Comparison of ENCODE assay signal across 17 cellular contexts in genomic region chr1:40421348-40421693, GRCh38. TPM values are rescaled to one million over a fixed set of nuclear protein-coding genes. Genes with fewer than 3 reads are reported as not detected.
A peak's percentile ranks its signal among the peaks of the same experiment; 100 is the strongest.
DNase-seq lines count a peak whose midpoint lies in the region; ATAC-seq lines count a peak whose summit lies in the region.
"Had no signal": no experiment of that assay in that cellular context is flagged by ENCODE, and none has a peak within 500 bp of the region (broad histone marks: within the 10 kb centered on the region; RNA-seq: fewer than 3 reads in every experiment).

No MANE protein-coding gene starts in this region.

- no peaks in the 10 kb centered on the region for H3K27me3 Mint-ChIP-seq in stimulated activated naive B cell treated with anti-CD40 and anti-IgM and Interleukin-4, amounts not matched to agents 10 μg/mL and 1 μg/mL and 100 μg/mL, for 72 hours

- H3K36me3 ChIP-seq in Karpas-422 (ENCODE audit: insufficient read depth, low read length) = no peaks in the 10 kb centered on the region

- no peaks in the 10 kb centered on the region for H3K9me2 ChIP-seq in Karpas-422 (replicated peaks; ENCODE audit: insufficient read depth, low read length)

- no peaks in the 10 kb centered on the region for H3K27me3 ChIP-seq in Karpas-422 (ENCODE audit: low read length)
- H3K27me3 ChIP-seq: pancreas, tibial artery had no signal

- H2AFZ ChIP-seq in Karpas-422 (ENCODE audit: low read length) = no peak overlapping the region

- H3K36me3 Mint-ChIP-seq in stimulated activated naive B cell treated with anti-CD40 and anti-IgM and Interleukin-4, amounts not matched to agents 10 μg/mL and 1 μg/mL and 100 μg/mL, for 72 hours = peaks cover 74 to 83% of the 10 kb centered on the region in 2 donors

- H3K27ac ChIP-seq in Karpas-422 (ENCODE audit: low read length) = no peak overlapping the region
- H3K27ac ChIP-seq: pancreas, tibial artery had no signal

- H3K4me1 ChIP-seq in Karpas-422 (ENCODE audit: low read length) = no peaks in the 10 kb centered on the region
- H3K4me1 ChIP-seq: pancreas had no signal

- peak; percentile 77 to 81 for ATAC-seq in stimulated activated naive B cell treated with anti-CD40 and anti-IgM and Interleukin-4, amounts not matched to agents 10 μg/mL and 1 μg/mL and 100 μg/mL, for 72 hours (replicated peaks)
- ATAC-seq: activated T-cell treated with anti-CD3 and anti-CD28 coated beads, Interleukin-2, amount 50 U/mL, for 4 hours had no signal

- H3K4me3 ChIP-seq in Karpas-422 (ENCODE audit: low read length) = no peak overlapping the region
- H3K4me3 ChIP-seq: pancreas, tibial artery had no signal

- H3K79me2 ChIP-seq in Karpas-422 (ENCODE audit: low read length) = no peaks in the 10 kb centered on the region

- peaks cover 0 to 1% of the 10 kb centered on the region in 2 donors for H3K9me3 Mint-ChIP-seq in stimulated activated naive B cell treated with anti-CD40 and anti-IgM and Interleukin-4, amounts not matched to agents 10 μg/mL and 1 μg/mL and 100 μg/mL, for 72 hours
- H3K9me3 Mint-ChIP-seq: activated T-cell treated with anti-CD3 and anti-CD28 coated beads, Interleukin-2, amount 50 U/mL, for 4 hours had no signal

- H3K4me3 Mint-ChIP-seq in stimulated activated naive B cell treated with anti-CD40 and anti-IgM and Interleukin-4, amounts not matched to agents 10 μg/mL and 1 μg/mL and 100 μg/mL, for 72 hours = no peak overlapping the region
- H3K4me3 Mint-ChIP-seq: activated T-cell treated with anti-CD3 and anti-CD28 coated beads, Interleukin-2, amount 50 U/mL, for 4 hours had no signal

- no peaks in the 10 kb centered on the region for H3K9me3 ChIP-seq in Karpas-422 (ENCODE audit: low read length)
- H3K9me3 ChIP-seq: pancreas, tibial artery had no signal

- H3K27ac Mint-ChIP-seq in stimulated activated naive B cell treated with anti-CD40 and anti-IgM and Interleukin-4, amounts not matched to agents 10 μg/mL and 1 μg/mL and 100 μg/mL, for 72 hours = no peak overlapping the region

- H3K4me2 ChIP-seq in Karpas-422 (ENCODE audit: low read depth, low read length, poor library complexity, severe bottlenecking) = no peak overlapping the region

- DNase-seq in SIG-M5 treated with dmso at 0.1 percent for 504 hours (lab: John Stamatoyannopoulos, UW; ENCODE audit: unreplicated experiment) (peak; percentile 41), SIG-M5 (lab: John Stamatoyannopoulos, UW) (no peak), SKM-1 (lab: John Stamatoyannopoulos, UW; ENCODE audit: unreplicated experiment) (peak; percentile 59), left kidney (ENCODE audit: low read depth, low spot score) (peak; percentile 18), NCI-H2081 (lab: John Stamatoyannopoulos, UW) (no peak), Karpas-422 (no peak), T-helper 9 cell (no peak)
- DNase-seq in stimulated activated naive B cell treated with anti-CD40 and anti-IgM and Interleukin-4, amounts not matched to agents 10 μg/mL and 1 μg/mL and 100 μg/mL, for 72 hours = no peak
- DNase-seq: activated CD4-positive, CD25-positive, alpha-beta regulatory T cell treated with anti-CD3 and anti-CD28 coated beads, Interleukin-2, amount 50 U/mL, for 72 hours; activated T-cell treated with anti-CD3 and anti-CD28 coated beads, Interleukin-2, amount 50 U/mL, for 4 hours; dermis blood vessel endothelial cell; DMS 273 treated with DMSO at 0.1 percent for 48 hours; mammary epithelial cell; NCI-H1436; NCI-H526; pancreas had no signal

- peaks cover 40 to 61% of the 10 kb centered on the region in 2 donors for H3K4me1 Mint-ChIP-seq in stimulated activated naive B cell treated with anti-CD40 and anti-IgM and Interleukin-4, amounts not matched to agents 10 μg/mL and 1 μg/mL and 100 μg/mL, for 72 hours

- no peak overlapping the region for H3K9ac ChIP-seq in Karpas-422 (ENCODE audit: low read length)

- no peaks in the 10 kb centered on the region for H4K20me1 ChIP-seq in Karpas-422 (ENCODE audit: insufficient read depth, low read depth, low read length)

RNA-seq across cellular contexts. Expression of gene ZFP69B, which starts 29.0 kb away (rescaled TPM):
- total RNA-seq in Karpas-422 (2014; rRNA removed; shearing (Covaris generic); ENCODE audit: low replicate concordance) = 11.1 and 12.9 TPM in 2 replicates

RNA-seq across cellular contexts. Expression of gene SMAP2, which starts 47.8 kb away (rescaled TPM):
- 33.6 and 37.5 TPM in 2 replicates for total RNA-seq in Karpas-422 (2014; rRNA removed; shearing (Covaris generic); ENCODE audit: low replicate concordance)

RNA-seq across cellular contexts. Expression of gene ZFP69, which starts 55.8 kb away (rescaled TPM):
- total RNA-seq in Karpas-422 (2014; rRNA removed; shearing (Covaris generic); ENCODE audit: low replicate concordance) = 13.5 and 14.5 TPM in 2 replicates

Comparison
In these comparisons a context has a peak if more than half of its experiments do, and no peak if none do; other contexts are left out.
1. DNase-seq: peak in SIG-M5 treated with dmso at 0.1 percent for 504 hours (single experiment), SKM-1 (single experiment) and left kidney (single experiment); none in SIG-M5 (single experiment), stimulated activated naive B cell treated with anti-CD40 and anti-IgM and Interleukin-4, amounts not matched to agents 10 μg/mL and 1 μg/mL and 100 μg/mL, for 72 hours (single experiment), NCI-H2081 (0 of 2), Karpas-422 (single experiment) and T-helper 9 cell (single experiment).